8 cellular contexts compared by ENCODE assay signal in genomic region chr4:83011779-83012630, GRCh38. TPM values are rescaled to one million over a fixed set of nuclear protein-coding genes. Genes with fewer than 3 reads are reported as not detected.
DNase-seq lines count a peak whose midpoint lies in the region; ATAC-seq, FAIRE-seq and TF ChIP-seq lines count a peak whose summit lies in the region.

No MANE protein-coding gene starts in this region.

- no peaks in the 10 kb centered on the region for H3K4me1 ChIP-seq in GM12878 (ENCODE audit: control insufficient read depth, insufficient read depth, low read length)

- CTCF ChIA-PET in AG04449 (lab: Yijun Ruan, JAX) = interaction anchor here (0.6 to 3.4 kb wide), 7 partner anchors 23 to 583 kb away, joined by 3 to 10 read pairs (median 6); partner anchors contain the start of gene COPS4
- CTCF ChIA-PET in GM12878 (lab: Yijun Ruan, JAX) = interaction anchor here (0.6 to 2.0 kb wide), 9 partner anchors 23 to 270 kb away, joined by 3 to 27 read pairs (median 5); partner anchors contain the start of genes COPS4 and THAP9

- ATAC-seq in GM18502 (IDR thresholded peaks at IDR 0.05; ENCODE audit: poor library complexity, unreplicated experiment) (peak; percentile 11), HG03025 (IDR thresholded peaks at IDR 0.05; ENCODE audit: low FRiP score, unreplicated experiment) (peak; percentile 22), GM12878 (peak; percentile 16)

- RAD21 ChIA-PET in GM12878 (lab: Charles Lee; ENCODE audit: unreplicated experiment) = interaction anchor here (0.7 to 6.5 kb wide), 19 partner anchors 12 to 407 kb away, joined by 3 to 68 read pairs (median 5); partner anchors contain the start of genes COPS4, COQ2 and THAP9

- FAIRE-seq in GM12878 (lab: Jason Lieb, UNC) = no peak

- POLR2A ChIA-PET in AG04449 (lab: Yijun Ruan, JAX) = interaction anchor here (0.7 to 2.3 kb wide), 4 partner anchors 23 to 123 kb away, joined by 3 to 13 read pairs (median 6); partner anchors contain the start of genes COPS4 and THAP9
- POLR2A ChIA-PET in GM12878 (lab: Charles Lee) = interaction anchor here (0.6 to 3.3 kb wide), 18 partner anchors 9 to 570 kb away, joined by 3 to 27 read pairs (median 4); partner anchors contain the start of genes COPS4 and THAP9

- no peak for TF ChIP-seq EP300 in GM12878 (IDR thresholded peaks at IDR 0.05; ENCODE audit: borderline replicate concordance in 1 of 2, control insufficient read depth in 1 of 2, low read depth in 2 of 2, low read length in 2 of 2)

- H3K9me3 ChIP-seq in GM12878 (replicated peaks; ENCODE audit: control insufficient read depth, insufficient read depth, low read length) (no peaks in the 10 kb centered on the region), iPS-18c (ENCODE audit: control insufficient read depth, insufficient read depth, low read length) (no peaks in the 10 kb centered on the region)

- peak overlapping the region; percentile 45 for H3K27ac ChIP-seq in GM12878 (ENCODE audit: control insufficient read depth, insufficient read depth)

- in situ Hi-C loops in GM12878 (cut with MboI) = loop anchor here (5.0 kb wide), 1 partner anchor 120 kb away; the partner anchor contains the start of gene SEC31A

- no peaks in the 10 kb centered on the region for H4K20me1 ChIP-seq in GM12878 (ENCODE audit: control insufficient read depth, insufficient read depth)

- no peaks in the 10 kb centered on the region for H3K36me3 ChIP-seq in GM12878 (ENCODE audit: control insufficient read depth in 2 of 2, insufficient read depth in 2 of 2, low read length in 1 of 2)

- H3K79me2 ChIP-seq in GM12878 (ENCODE audit: control insufficient read depth, insufficient read depth, low read length) = peaks cover 52% of the 10 kb centered on the region

- TF ChIP-seq POLR2A in GM12878 (IDR thresholded peaks at IDR 0.05; ENCODE audit: low read depth, low read length) = no peak

- intact Hi-C loops in GM12878 (cut with micrococcal nuclease; ENCODE audit: unreplicated experiment) = loop anchor here (2.0 to 10.0 kb wide), 4 partner anchors 23 to 577 kb away; partner anchors contain the start of genes ENOPH1, HNRNPDL and THAP9

- 1% methylated on average over 33 of the region's 41 CpGs for WGBS in GM12878 (ENCODE audit: insufficient coverage, insufficient replicate concordance, low lambda C conversion rate, missing lambda C conversion rate)

- H2AFZ ChIP-seq in GM12878 (ENCODE audit: control insufficient read depth, low read depth, low read length) = peak overlapping the region; percentile 58

- no TSS peak for BruUV-seq in GM12878 (replicated peaks; lab: Mats Ljungman, UMichigan)

- TF ChIP-seq RAD21 in GM12878 (IDR thresholded peaks at IDR 0.05; ENCODE audit: insufficient read depth, low read depth, low read length) = no peak

- DNase-seq in AG04449 (ENCODE audit: low read depth, low spot score) = no peak
- peak; percentile 22 for DNase-seq in RPMI8226
- DNase-seq in GM12878 (ENCODE audit: low read depth, low spot score) = no peak
- no peak for DNase-seq in skeletal muscle cell (ENCODE audit: low read depth)
- DNase-seq in NCI-H446 treated with DMSO at 0.1 percent for 48 hours (lab: John Stamatoyannopoulos, UW) = no peak

- SMC1A ChIA-PET in GM12878 (lab: Charles Lee; ENCODE audit: uncharacterized antibody, unreplicated experiment) = interaction anchor here (0.7 to 3.9 kb wide), 29 partner anchors 19 to 638 kb away, joined by 3 to 33 read pairs (median 4); partner anchors contain the start of genes COPS4, HNRNPD, SCD5 and SEC31A

- H3K4me3 ChIP-seq in AG04449 (ENCODE audit: low read depth, low read length) (peak overlapping the region; percentile 75), GM12878 (peak overlapping the region; percentile 76), iPS-18c (ENCODE audit: insufficient read depth, low read depth, low read length) (peak overlapping the region; percentile 89), skeletal muscle cell (ENCODE audit: low read depth, low read length) (peak overlapping the region; percentile 84)

- H3K4me2 ChIP-seq in GM12878 (ENCODE audit: control insufficient read depth, insufficient read depth) = peak overlapping the region; percentile 91

- H3K9ac ChIP-seq in GM12878 (ENCODE audit: control insufficient read depth, insufficient read depth, low read length) = peak overlapping the region; percentile 63

- no peaks in the 10 kb centered on the region for H3K27me3 ChIP-seq in GM12878 (replicated peaks in 1 of 2; ENCODE audit: control insufficient read depth in 2 of 2, insufficient read depth in 2 of 2, low read length in 1 of 2)

- no peak for TF ChIP-seq CTCF in AG04449 (IDR thresholded peaks at IDR 0.05; ENCODE audit: insufficient read depth, low read length, missing control alignments)
- no peak for TF ChIP-seq CTCF in GM12878 (IDR thresholded peaks at IDR 0.05 in 2 of 3, conservative IDR thresholded peaks at IDR 0.05 in 1 of 3; ENCODE audit: control insufficient read depth in 2 of 3, extremely low read depth in 1 of 3, insufficient read depth in 1 of 3, low read depth in 3 of 3, low read length in 3 of 3)

TF ChIP-seq in GM12878, 131 proteins besides CTCF, POLR2A, EP300 and RAD21:
- TF ChIP-seq SUPT20H (IDR thresholded peaks at IDR 0.05; ENCODE audit: borderline replicate concordance, control insufficient read depth, low read depth, low read length) (no peak), LARP7 (IDR thresholded peaks at IDR 0.05) (peak; percentile 47; the same call in 1 of the 2 replicates), WRNIP1 (IDR thresholded peaks at IDR 0.05; ENCODE audit: borderline replicate concordance, low read depth, low read length) (no peak)
TF ChIP-seq in GM12878: peak in this region for 1.

RNA-seq across cellular contexts. Expression of gene LIN54, which starts 1.4 kb away (rescaled TPM):
- 20.8 and 21.2 TPM in 2 replicates for total RNA-seq in GM12878 (2013; cell fraction: nucleolus; rRNA removed)
- total RNA-seq in GM12878 (2014; rRNA removed) (16.3 and 18.6 TPM in 2 replicates), GM12878 (2014; rRNA removed; fragmentation: Illumina TruSeq; extraction: Trizol) (17.3 and 19.0 TPM in 2 replicates), GM12878 (2021) (13.1 and 14.5 TPM in 2 replicates)
- 1.7 TPM for polyA plus RNA-seq in GM12878 (2011; ENCODE audit: low read depth)
- polyA plus RNA-seq in GM12878 (2011; rRNA removed) (20.4 and 24.2 TPM in 2 replicates), GM12878 (2014; fragmentation: Illumina TruSeq; extraction: Trizol) (13.9 and 16.1 TPM in 2 replicates), GM12878 (2014; fragmentation: Nextera tagmentation; extraction: Ambion mirVana) (1 to 10 TPM; 1.5 to 2.0 TPM), GM12878 (2014; rRNA removed) (7.8 and 8.8 TPM in 2 replicates), GM12878 (2016; fragmentation: Nextera tagmentation; extraction: Ambion mirVana) (10 to 100 TPM in 1 of 2 experiments, 1 to 10 TPM in 1; 9.6 to 10.5 TPM)
- polyA plus RNA-seq in GM12878 (2011; cell fraction: cytosol; rRNA removed) = 12.2 and 14.1 TPM in 2 replicates
- 7.6 and 8.2 TPM in 2 replicates for polyA plus RNA-seq in GM12878 (2011; cell fraction: nucleus; rRNA removed)
- polyA plus RNA-seq in GM12878 (2012) = 3.2 and 5.3 TPM in 2 replicates
- polyA minus RNA-seq in GM12878 (2011; rRNA and poly(A)+ RNA removed) = 49.2 and 64.7 TPM in 2 replicates
- 14.7 and 17.7 TPM in 2 replicates for polyA minus RNA-seq in GM12878 (2011; cell fraction: cytosol; rRNA and poly(A)+ RNA removed)
- 14.6 and 22.1 TPM in 2 replicates for polyA minus RNA-seq in GM12878 (2011; cell fraction: nucleus; rRNA and poly(A)+ RNA removed)

RNA-seq across cellular contexts. Expression of gene COPS4, which starts 23.0 kb away (rescaled TPM):
- total RNA-seq in GM12878 (2013; cell fraction: nucleolus; rRNA removed) = 21.9 and 26.4 TPM in 2 replicates
- total RNA-seq in GM12878 (2014; rRNA removed) (54.6 and 65.1 TPM in 2 replicates), GM12878 (2014; rRNA removed; fragmentation: Illumina TruSeq; extraction: Trizol) (59.6 and 63.4 TPM in 2 replicates), GM12878 (2021) (34.2 and 35.5 TPM in 2 replicates)
- polyA plus RNA-seq in GM12878 (2011; ENCODE audit: low read depth) = 32.4 TPM
- polyA plus RNA-seq in GM12878 (2011; rRNA removed) (55.2 and 76.7 TPM in 2 replicates), GM12878 (2014; fragmentation: Illumina TruSeq; extraction: Trizol) (73.8 and 95.4 TPM in 2 replicates), GM12878 (2014; fragmentation: Nextera tagmentation; extraction: Ambion mirVana) (100 to 1,000 TPM; 112 to 159 TPM), GM12878 (2014; rRNA removed) (45.2 and 59.6 TPM in 2 replicates), GM12878 (2016; fragmentation: Nextera tagmentation; extraction: Ambion mirVana) (10 to 100 TPM; 79.9 to 89.3 TPM)
- polyA plus RNA-seq in GM12878 (2011; cell fraction: cytosol; rRNA removed) = 38.9 and 59.8 TPM in 2 replicates
- 27.6 and 32.8 TPM in 2 replicates for polyA plus RNA-seq in GM12878 (2011; cell fraction: nucleus; rRNA removed)
- 37.5 and 45.6 TPM in 2 replicates for polyA plus RNA-seq in GM12878 (2012)
- 35.3 and 55.5 TPM in 2 replicates for polyA minus RNA-seq in GM12878 (2011; rRNA and poly(A)+ RNA removed)
- 7.6 and 10.0 TPM in 2 replicates for polyA minus RNA-seq in GM12878 (2011; cell fraction: cytosol; rRNA and poly(A)+ RNA removed)
- 10.5 and 20.9 TPM in 2 replicates for polyA minus RNA-seq in GM12878 (2011; cell fraction: nucleus; rRNA and poly(A)+ RNA removed)
